In genomic region chr11:46916251-46916650, GRCh38 we compare ENCODE assay signal across 8 cellular contexts. TPM values are rescaled to one million over a fixed set of nuclear protein-coding genes. Genes with fewer than 3 reads are reported as not detected.
DNase-seq lines count a peak whose midpoint lies in the region; TF ChIP-seq lines count a peak whose summit lies in the region.

No MANE protein-coding gene starts in this region.

- no peak overlapping the region for H2AK5ac ChIP-seq in neuronal stem cell (ENCODE audit: low read depth, low read length)

- H3K79me2 ChIP-seq in OCI-LY7 (ENCODE audit: insufficient read depth, low read depth, low read length): peaks cover 35% of the 10 kb centered on the region; the same call in 1 of the 2 replicates

- CTCF ChIA-PET in OCI-LY7 (lab: Charles Lee; ENCODE audit: unreplicated experiment): no interaction called here

- no peak overlapping the region for H4K8ac ChIP-seq in neuronal stem cell (ENCODE audit: low read depth, low read length)

- DNase-seq in AG09309 (ENCODE audit: low read depth) (no peak), OCI-LY7 (ENCODE audit: low spot score) (no peak), epithelial cell of prostate (ENCODE audit: low read depth, low spot score) (no peak), neuronal stem cell (ENCODE audit: low spot score) (no peak), NCI-H446 (lab: John Stamatoyannopoulos, UW) (no peak), mesenteric fat pad (ENCODE audit: low spot score) (no peak), MG63 (no peak)
- DNase-seq in effector CD8-positive, alpha-beta T cell (lab: John Stamatoyannopoulos, UW): no peak

- H3K4ac ChIP-seq in neuronal stem cell (ENCODE audit: low read length): no peak overlapping the region

- no peak overlapping the region for H2BK15ac ChIP-seq in neuronal stem cell (ENCODE audit: low read length)

- no peak overlapping the region for H2BK12ac ChIP-seq in neuronal stem cell (ENCODE audit: low read length)

- BruUV-seq in OCI-LY7 (replicated peaks; lab: Mats Ljungman, UMichigan): no TSS peak

- no peaks in the 10 kb centered on the region for H3K9me3 ChIP-seq in OCI-LY7 (ENCODE audit: low read length)
- no peaks in the 10 kb centered on the region for H3K9me3 ChIP-seq in neuronal stem cell (replicated peaks in 1 of 2; ENCODE audit: control insufficient read depth in 2 of 2, insufficient read depth in 1 of 2, low read depth in 1 of 2, low read length in 2 of 2)
- H3K9me3 ChIP-seq in MG63: no peaks in the 10 kb centered on the region

- H3K9ac ChIP-seq in neuronal stem cell (ENCODE audit: low read depth, low read length, poor library complexity): no peak overlapping the region

- H3K4me2 ChIP-seq in OCI-LY7 (ENCODE audit: low read length) (peak overlapping the region; percentile 75), neuronal stem cell (ENCODE audit: insufficient read depth, low read length, poor library complexity, severe bottlenecking) (peak overlapping the region; percentile 91)

- no CpG with 5 or more reads among the region's 7 CpGs for WGBS in neuronal stem cell (ENCODE audit: extremely low coverage in 2 of 2, insufficient read length in 2 of 2, insufficient replicate concordance in 1 of 2), 2 donors

- POLR2A ChIA-PET in OCI-LY7 (lab: Charles Lee): interaction anchor here (0.7 to 1.4 kb wide), 3 partner anchors 9 to 31 kb away, joined by 3 to 4 read pairs (median 3); no protein-coding TSS in a partner anchor

- TF ChIP-seq CTCF in AG09309 (IDR thresholded peaks at IDR 0.05; ENCODE audit: control insufficient read depth, insufficient read depth, low read depth, low read length, missing control alignments) (no peak), OCI-LY7 (conservative IDR thresholded peaks at IDR 0.05; ENCODE audit: low read length) (no peak)

- no peak overlapping the region for H3K18ac ChIP-seq in neuronal stem cell (ENCODE audit: low read length)

- H2BK5ac ChIP-seq in neuronal stem cell (ENCODE audit: low read length): no peak overlapping the region

- H4K91ac ChIP-seq in neuronal stem cell (ENCODE audit: low read depth, low read length, poor library complexity): no peak overlapping the region

- no peaks in the 10 kb centered on the region for H3K9me2 ChIP-seq in OCI-LY7 (ENCODE audit: insufficient read depth, low read length)

- no peak overlapping the region for H3K23ac ChIP-seq in neuronal stem cell (ENCODE audit: low read depth, low read length, poor library complexity)

- intact Hi-C loops in OCI-LY7 (cut with micrococcal nuclease; ENCODE audit: unreplicated experiment): loop anchor here (5.0 kb wide), 1 partner anchor 86 kb away; no protein-coding TSS in a partner anchor

- H3K27me3 ChIP-seq in neuronal stem cell (ENCODE audit: control insufficient read depth in 3 of 3, insufficient read depth in 3 of 3, low read depth in 1 of 3, low read length in 3 of 3) (no peaks in the 10 kb centered on the region), MG63 (peaks cover 18% of the 10 kb centered on the region)

- H2BK120ac ChIP-seq in neuronal stem cell (ENCODE audit: low read depth, low read length): no peak overlapping the region

- no peaks in the 10 kb centered on the region; the same call in none of the 2 replicates for H3K36me3 ChIP-seq in OCI-LY7 (ENCODE audit: insufficient read depth, low read length)
- H3K36me3 ChIP-seq in neuronal stem cell (replicated peaks in 1 of 2; ENCODE audit: control insufficient read depth in 2 of 2, insufficient read depth in 2 of 2, low read length in 2 of 2): no peaks in the 10 kb centered on the region
- H3K36me3 ChIP-seq in MG63: no peaks in the 10 kb centered on the region

- H3K4me1 ChIP-seq in OCI-LY7 (ENCODE audit: insufficient read depth, low read length, poor library complexity, severe bottlenecking) (peaks cover 66% of the 10 kb centered on the region), neuronal stem cell (ENCODE audit: control insufficient read depth in 2 of 2, insufficient read depth in 1 of 2, low read depth in 1 of 2, low read length in 2 of 2) (peaks cover 32 to 48% of the 10 kb centered on the region in 2 donors)

- peaks cover 7% of the 10 kb centered on the region for H3K79me1 ChIP-seq in neuronal stem cell (ENCODE audit: low read depth, low read length)

- H2AFZ ChIP-seq in OCI-LY7 (ENCODE audit: low read length): no peak overlapping the region
- H2AFZ ChIP-seq in neuronal stem cell (ENCODE audit: low read length): peak overlapping the region; percentile 84

- H4K20me1 ChIP-seq in OCI-LY7 (ENCODE audit: insufficient read depth, low read length): 0 out of 2 replicates have a peak, but pooled peaks cover 3% of the 10 kb centered on the region

- no peak overlapping the region for H3K14ac ChIP-seq in neuronal stem cell (ENCODE audit: low read length)

- H3K27ac ChIP-seq in OCI-LY7 (ENCODE audit: low read depth, low read length, poor library complexity, severe bottlenecking): no peak overlapping the region
- H3K27ac ChIP-seq in epithelial cell of prostate: peak overlapping the region; percentile 35
- H3K27ac ChIP-seq in neuronal stem cell (replicated peaks; ENCODE audit: low read length): no peak overlapping the region

- H3K4me3 ChIP-seq in AG09309 (ENCODE audit: control insufficient read depth, low read depth, low read length) (peak overlapping the region; percentile 47), OCI-LY7 (ENCODE audit: low read depth, low read length, poor library complexity, severe bottlenecking) (peak overlapping the region; percentile 74), neuronal stem cell (ENCODE audit: low read length in 2 of 2) (peak overlapping the region in 1 of 2 donors; percentile 74), MG63 (no peak overlapping the region)

RNA-seq across cellular contexts. Expression of gene LRP4, which starts 2.1 kb away (rescaled TPM):
- 22.6 and 28.5 TPM in 2 replicates for total RNA-seq in OCI-LY7 (2014; rRNA removed; shearing (Covaris generic))
- total RNA-seq in OCI-LY7 (2022) (17.5 and 19.8 TPM in 2 replicates), mesenteric fat pad (3.1 TPM)
- polyA plus RNA-seq in neuronal stem cell (2013, experiment 1 of 2): 8.9 TPM
- polyA plus RNA-seq in neuronal stem cell (2013, experiment 2 of 2): 9.0 TPM
- total RNA-seq in MG63 (2014; rRNA removed; shearing (Covaris generic); ENCODE audit: low replicate concordance): 0.03 TPM in 1 of 2 replicates, not detected in the other

RNA-seq across cellular contexts. Expression of gene CSTPP1, which starts 20.3 kb away (rescaled TPM):
- 35.2 and 39.6 TPM in 2 replicates for total RNA-seq in OCI-LY7 (2014; rRNA removed; shearing (Covaris generic))
- total RNA-seq in OCI-LY7 (2022): 39.7 and 43.1 TPM in 2 replicates
- 51.8 TPM for polyA plus RNA-seq in neuronal stem cell (2013, experiment 1 of 2)
- polyA plus RNA-seq in neuronal stem cell (2013, experiment 2 of 2): 50.2 TPM
- 15.3 TPM for total RNA-seq in mesenteric fat pad
- total RNA-seq in MG63 (2014; rRNA removed; shearing (Covaris generic); ENCODE audit: low replicate concordance): 1.6 and 5.2 TPM in 2 replicates
